Comparison of ENCODE assay signal across 17 cellular contexts in the genomic region with DNA sequence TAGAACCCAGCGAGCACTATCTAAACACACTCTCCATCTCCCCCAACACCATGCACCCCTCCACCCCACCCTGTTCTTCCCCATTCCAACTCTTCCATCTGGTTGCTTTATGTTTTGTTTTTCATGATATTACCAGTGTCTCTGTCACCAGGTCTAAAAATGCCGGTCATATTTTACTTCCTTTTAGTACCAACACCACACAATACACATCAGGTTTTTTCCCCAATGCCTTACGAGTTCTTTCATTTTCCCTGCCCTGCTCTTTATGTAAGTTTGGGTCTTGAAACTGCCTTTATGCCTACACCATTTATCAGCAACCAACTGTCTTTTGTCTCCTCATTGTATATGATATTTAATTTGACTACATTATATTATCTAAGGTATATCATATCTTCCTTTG. TPM values are rescaled to one million over a fixed set of nuclear protein-coding genes. Genes with fewer than 3 reads are reported as not detected.
DNase-seq lines count a peak whose midpoint lies in the region; ATAC-seq lines count a peak whose summit lies in the region.
"Had no signal": no experiment of that assay in that cellular context is flagged by ENCODE, and none has a peak within 500 bp of the region (broad histone marks: within the 10 kb centered on the region; RNA-seq: fewer than 3 reads in every experiment).

No MANE protein-coding gene starts in this region.

- peak overlapping the region; percentile 40 for H3K27ac Mint-ChIP-seq in activated T-helper 1 cell treated with anti-CD3 and anti-CD28 coated beads, Interleukin-12 subunit alpha, Interleukin-12 subunit beta, Interleukin-2, Interleukin-4 antibody, amounts not matched to agents 30 ng/mL and 10 ng/mL and 1 ng/mL, durations not matched to agents 14 hours and 24 hours and 36 hours
- no peak overlapping the region for H3K27ac Mint-ChIP-seq in stimulated activated naive CD8-positive, alpha-beta T cell treated with anti-CD3 and anti-CD28 coated beads, Interleukin-15, amount 100 ng/mL, for 72 hours

- ATAC-seq in activated T-cell treated with anti-CD3 and anti-CD28 coated beads, Interleukin-2, amount 50 U/mL, for 4 hours = peak; percentile 34 to 35
- ATAC-seq in HG03196 (IDR thresholded peaks at IDR 0.05; ENCODE audit: unreplicated experiment) = peak; percentile 63
- ATAC-seq in stimulated activated naive CD8-positive, alpha-beta T cell treated with anti-CD3 and anti-CD28 coated beads, Interleukin-15, amount 100 ng/mL, for 72 hours = peak; percentile 75

- no peaks in the 10 kb centered on the region for H3K9me3 ChIP-seq in HAP-1
- H3K9me3 ChIP-seq: adrenal gland, spleen, suprapubic skin had no signal

- 0 out of 2 replicates have a peak, but pooled peaks cover 4% of the 10 kb centered on the region for H3K27me3 ChIP-seq in HAP-1 (ENCODE audit: low read depth)
- H3K27me3 ChIP-seq: adrenal gland, spleen, suprapubic skin had no signal

- no peaks in the 10 kb centered on the region for H3K9me3 Mint-ChIP-seq in activated T-cell treated with anti-CD3 and anti-CD28 coated beads, Interleukin-2, amount 50 U/mL, for 4 hours
- peaks cover 13% of the 10 kb centered on the region for H3K9me3 Mint-ChIP-seq in activated T-helper 1 cell treated with anti-CD3 and anti-CD28 coated beads, Interleukin-12 subunit alpha, Interleukin-12 subunit beta, Interleukin-2, Interleukin-4 antibody, amounts not matched to agents 30 ng/mL and 10 ng/mL and 1 ng/mL, durations not matched to agents 14 hours and 24 hours and 36 hours
- H3K9me3 Mint-ChIP-seq in stimulated activated naive CD8-positive, alpha-beta T cell treated with anti-CD3 and anti-CD28 coated beads, Interleukin-15, amount 100 ng/mL, for 72 hours = no peaks in the 10 kb centered on the region

- intact Hi-C loops in activated T-helper 1 cell treated with anti-CD3 and anti-CD28 coated beads, Interleukin-12 subunit alpha, Interleukin-12 subunit beta, Interleukin-2, Interleukin-4 antibody, amounts not matched to agents 30 ng/mL and 10 ng/mL and 1 ng/mL, durations not matched to agents 14 hours and 24 hours and 36 hours (cut with micrococcal nuclease) = no loop called here

- peaks cover 13% of the 10 kb centered on the region for H3K4me1 Mint-ChIP-seq in activated T-cell treated with anti-CD3 and anti-CD28 coated beads, Interleukin-2, amount 50 U/mL, for 4 hours (ENCODE audit: low read depth)
- peaks cover 23% of the 10 kb centered on the region for H3K4me1 Mint-ChIP-seq in activated T-helper 1 cell treated with anti-CD3 and anti-CD28 coated beads, Interleukin-12 subunit alpha, Interleukin-12 subunit beta, Interleukin-2, Interleukin-4 antibody, amounts not matched to agents 30 ng/mL and 10 ng/mL and 1 ng/mL, durations not matched to agents 14 hours and 24 hours and 36 hours (ENCODE audit: low read depth)
- H3K4me1 Mint-ChIP-seq in stimulated activated naive CD8-positive, alpha-beta T cell treated with anti-CD3 and anti-CD28 coated beads, Interleukin-15, amount 100 ng/mL, for 72 hours = peaks cover 22% of the 10 kb centered on the region

- no peaks in the 10 kb centered on the region for H3K27me3 Mint-ChIP-seq in activated T-cell treated with anti-CD3 and anti-CD28 coated beads, Interleukin-2, amount 50 U/mL, for 4 hours (ENCODE audit: low read depth)
- H3K27me3 Mint-ChIP-seq in activated T-helper 1 cell treated with anti-CD3 and anti-CD28 coated beads, Interleukin-12 subunit alpha, Interleukin-12 subunit beta, Interleukin-2, Interleukin-4 antibody, amounts not matched to agents 30 ng/mL and 10 ng/mL and 1 ng/mL, durations not matched to agents 14 hours and 24 hours and 36 hours (ENCODE audit: insufficient read depth) = no peaks in the 10 kb centered on the region
- no peaks in the 10 kb centered on the region for H3K27me3 Mint-ChIP-seq in stimulated activated naive CD8-positive, alpha-beta T cell treated with anti-CD3 and anti-CD28 coated beads, Interleukin-15, amount 100 ng/mL, for 72 hours

- no peaks in the 10 kb centered on the region for H3K36me3 Mint-ChIP-seq in activated T-cell treated with anti-CD3 and anti-CD28 coated beads, Interleukin-2, amount 50 U/mL, for 4 hours (ENCODE audit: insufficient read depth)
- H3K36me3 Mint-ChIP-seq in activated T-helper 1 cell treated with anti-CD3 and anti-CD28 coated beads, Interleukin-12 subunit alpha, Interleukin-12 subunit beta, Interleukin-2, Interleukin-4 antibody, amounts not matched to agents 30 ng/mL and 10 ng/mL and 1 ng/mL, durations not matched to agents 14 hours and 24 hours and 36 hours (ENCODE audit: low read depth) = peaks cover 9% of the 10 kb centered on the region

- H3K4me1 ChIP-seq in HAP-1 = no peaks in the 10 kb centered on the region; the same call in 1 of the 2 replicates
- H3K4me1 ChIP-seq: adrenal gland, parathyroid adenoma, suprapubic skin had no signal

- in situ Hi-C loops in HAP-1 (cut with MboI; ENCODE audit: low sequenced_read_pairs) = no loop called here

- DNase-seq in activated T-cell treated with anti-CD3 and anti-CD28 coated beads, Interleukin-2, amount 50 U/mL, for 4 hours = no peak
- DNase-seq in activated T-cell treated with anti-CD3 and anti-CD28 coated beads, Interleukin-2, amount 50 U/mL, for 48 hours = no peak
- no peak for DNase-seq in activated T-helper 1 cell treated with anti-CD3 and anti-CD28 coated beads, Interleukin-12 subunit alpha, Interleukin-12 subunit beta, Interleukin-2, Interleukin-4 antibody, amounts not matched to agents 30 ng/mL and 10 ng/mL and 1 ng/mL, durations not matched to agents 14 hours and 24 hours and 36 hours (ENCODE audit: low spot score)
- DNase-seq in stimulated activated naive CD8-positive, alpha-beta T cell treated with anti-CD3 and anti-CD28 coated beads, Interleukin-15, amount 100 ng/mL, for 72 hours = no peak
- no peak for DNase-seq in NCI-H446 treated with DMSO at 0.1 percent for 48 hours (lab: John Stamatoyannopoulos, UW)
- no peak for DNase-seq in D341Med (ENCODE audit: low spot score)
- DNase-seq in HAP-1 (ENCODE audit: low spot score in 2 of 2) = no peak
- DNase-seq: ACHN, adrenal gland, COR-L47, NCI-H1436, NCI-H510A treated with DMSO at 0.1 percent for 48 hours, RPMI8226, spleen had no signal

- peak overlapping the region; percentile 2 for H3K4me3 Mint-ChIP-seq in activated T-cell treated with anti-CD3 and anti-CD28 coated beads, Interleukin-2, amount 50 U/mL, for 4 hours
- no peak overlapping the region for H3K4me3 Mint-ChIP-seq in activated T-helper 1 cell treated with anti-CD3 and anti-CD28 coated beads, Interleukin-12 subunit alpha, Interleukin-12 subunit beta, Interleukin-2, Interleukin-4 antibody, amounts not matched to agents 30 ng/mL and 10 ng/mL and 1 ng/mL, durations not matched to agents 14 hours and 24 hours and 36 hours
- H3K4me3 Mint-ChIP-seq in stimulated activated naive CD8-positive, alpha-beta T cell treated with anti-CD3 and anti-CD28 coated beads, Interleukin-15, amount 100 ng/mL, for 72 hours = peak overlapping the region; percentile 7 to 31

- no peaks in the 10 kb centered on the region for H3K36me3 ChIP-seq in HAP-1 (replicated peaks)
- H3K36me3 ChIP-seq: adrenal gland, spleen, suprapubic skin had no signal

- no peak overlapping the region for H3K4me3 ChIP-seq in HAP-1
- H3K4me3 ChIP-seq: adrenal gland, spleen, suprapubic skin had no signal

RNA-seq across cellular contexts. Expression of a gene that starts 10.1 kb away (rescaled TPM):
- total RNA-seq in activated T-cell treated with anti-CD3 and anti-CD28 coated beads, Interleukin-2, amount 50 U/mL, for 4 hours = 10 to 100 TPM; 33.6 to 58.0 (median 45.4) TPM
- total RNA-seq in activated T-helper 1 cell treated with anti-CD3 and anti-CD28 coated beads, Interleukin-12 subunit alpha, Interleukin-12 subunit beta, Interleukin-2, Interleukin-4 antibody, amounts not matched to agents 30 ng/mL and 10 ng/mL and 1 ng/mL, durations not matched to agents 14 hours and 24 hours and 36 hours = 98.5 and 118 TPM in 2 replicates
